21 cellular contexts compared by ENCODE assay signal in genomic region chr6:113450061-113450465, GRCh38.
DNase-seq lines count a peak whose midpoint lies in the region; ATAC-seq and TF ChIP-seq lines count a peak whose summit lies in the region.
"Had no signal": no experiment of that assay in that cellular context is flagged by ENCODE, and none has a peak within 500 bp of the region (broad histone marks: within the 10 kb centered on the region; RNA-seq: fewer than 3 reads in every experiment).

No MANE protein-coding gene starts in this region.

- H2BK5ac ChIP-seq in mesendoderm (ENCODE audit: low read length): no peak overlapping the region

- H2AK5ac ChIP-seq in mesendoderm (ENCODE audit: low read length): no peak overlapping the region

- intact Hi-C loops in posterior cingulate gyrus (cut with DNase I): no loop called here

- H3K27ac ChIP-seq in RWPE1 (no peak overlapping the region), epithelial cell of prostate (peak overlapping the region; percentile 77), mesendoderm (ENCODE audit: low read depth, low read length) (no peak overlapping the region)
- H3K27ac ChIP-seq: parathyroid adenoma, SK-N-MC had no signal

- H3K4me1 ChIP-seq in mesendoderm (ENCODE audit: control insufficient read depth, low read depth, low read length): peaks cover 2% of the 10 kb centered on the region
- H3K4me1 ChIP-seq: BE2C, parathyroid adenoma had no signal

- ATAC-seq in HG02759 (IDR thresholded peaks at IDR 0.05; ENCODE audit: unreplicated experiment): no peak
- ATAC-seq: activated CD4-positive, CD25-positive, alpha-beta regulatory T cell treated with anti-CD3 and anti-CD28 coated beads, Interleukin-2, amount 50 U/mL, for 24 hours; GM12878; PC-3 had no signal

- WGBS in mesendoderm (ENCODE audit: extremely low coverage, insufficient coverage, low lambda C conversion rate): no CpG with 5 or more reads among the region's 1 CpG

- no peak overlapping the region for H4K5ac ChIP-seq in mesendoderm (ENCODE audit: low read length)

- CTCF ChIA-PET in RWPE1 (lab: Yijun Ruan, JAX): interaction anchor here (0.7 kb wide), 1 partner anchor 13 kb away, joined by 3 read pairs; no protein-coding TSS in a partner anchor

- H3K79me2 ChIP-seq in mesendoderm (ENCODE audit: control insufficient read depth, insufficient read depth, low read length): no peaks in the 10 kb centered on the region
- H3K79me2 ChIP-seq: parathyroid adenoma had no signal

- H3K27me3 ChIP-seq in mesendoderm (ENCODE audit: insufficient read depth, low read length, poor library complexity): no peaks in the 10 kb centered on the region
- H3K27me3 ChIP-seq: BE2C, sigmoid colon had no signal

- TF ChIP-seq CTCF in RWPE1 (conservative IDR thresholded peaks at IDR 0.05; ENCODE audit: low read depth): no peak

- no peak overlapping the region for H3K23ac ChIP-seq in mesendoderm (ENCODE audit: low read length)

- no peak overlapping the region for H3K9ac ChIP-seq in mesendoderm (ENCODE audit: low read length)
- H3K9ac ChIP-seq: parathyroid adenoma had no signal

- H3K18ac ChIP-seq in mesendoderm (ENCODE audit: low read length): no peak overlapping the region

- no peak overlapping the region for H3K4me3 ChIP-seq in mesendoderm (ENCODE audit: low read length)
- H3K4me3 ChIP-seq: GM12878, sigmoid colon, SK-N-MC had no signal

- no peak overlapping the region for H3K4me2 ChIP-seq in mesendoderm (ENCODE audit: low read length)

- no peaks in the 10 kb centered on the region for H3K36me3 ChIP-seq in mesendoderm (ENCODE audit: control insufficient read depth, insufficient read depth, low read length)
- H3K36me3 ChIP-seq: BE2C, sigmoid colon had no signal

- H3K56ac ChIP-seq in mesendoderm (ENCODE audit: low read length): no peak overlapping the region

- H2BK15ac ChIP-seq in mesendoderm (replicated peaks; ENCODE audit: low read depth): no peak overlapping the region

- DNase-seq in RWPE1 (ENCODE audit: low spot score) (peak; percentile 32), epithelial cell of prostate (ENCODE audit: low read depth, low spot score) (no peak), mesendoderm (peak; percentile 56), NCI-H1436 (lab: John Stamatoyannopoulos, UW) (no peak), T1000 (lab: John Stamatoyannopoulos, UW) (no peak), posterior cingulate gyrus (no peak)
- DNase-seq: BE2C; GDM1; HFFc6; NCI-H1417; NCI-H2171; NCI-H82; PC-3; sigmoid colon; stimulated activated CD4-positive, alpha-beta T cell treated with anti-CD3 and anti-CD28 coated beads, Interleukin-4, amount 100 ng/mL, for 1 hour; T-helper 9 cell had no signal

- H3K79me1 ChIP-seq in mesendoderm (ENCODE audit: low read length): no peaks in the 10 kb centered on the region

- no peak overlapping the region for H2BK120ac ChIP-seq in mesendoderm (ENCODE audit: low read depth, low read length)

- H4K8ac ChIP-seq in mesendoderm (ENCODE audit: low read depth, low read length): no peak overlapping the region

- POLR2A ChIA-PET in RWPE1 (lab: Yijun Ruan, JAX; ENCODE audit: low non-redundant PET): no interaction called here

- no peak overlapping the region for H3K4ac ChIP-seq in mesendoderm (ENCODE audit: low read depth, low read length)

Comparison
In these comparisons a context has a peak if more than half of its experiments do, and no peak if none do; other contexts are left out.
1. DNase-seq: peak in RWPE1 (single experiment) and mesendoderm (single experiment); none in epithelial cell of prostate (single experiment), NCI-H1436 (single experiment), T1000 (single experiment) and posterior cingulate gyrus (0 of 10).